In the genomic region with DNA sequence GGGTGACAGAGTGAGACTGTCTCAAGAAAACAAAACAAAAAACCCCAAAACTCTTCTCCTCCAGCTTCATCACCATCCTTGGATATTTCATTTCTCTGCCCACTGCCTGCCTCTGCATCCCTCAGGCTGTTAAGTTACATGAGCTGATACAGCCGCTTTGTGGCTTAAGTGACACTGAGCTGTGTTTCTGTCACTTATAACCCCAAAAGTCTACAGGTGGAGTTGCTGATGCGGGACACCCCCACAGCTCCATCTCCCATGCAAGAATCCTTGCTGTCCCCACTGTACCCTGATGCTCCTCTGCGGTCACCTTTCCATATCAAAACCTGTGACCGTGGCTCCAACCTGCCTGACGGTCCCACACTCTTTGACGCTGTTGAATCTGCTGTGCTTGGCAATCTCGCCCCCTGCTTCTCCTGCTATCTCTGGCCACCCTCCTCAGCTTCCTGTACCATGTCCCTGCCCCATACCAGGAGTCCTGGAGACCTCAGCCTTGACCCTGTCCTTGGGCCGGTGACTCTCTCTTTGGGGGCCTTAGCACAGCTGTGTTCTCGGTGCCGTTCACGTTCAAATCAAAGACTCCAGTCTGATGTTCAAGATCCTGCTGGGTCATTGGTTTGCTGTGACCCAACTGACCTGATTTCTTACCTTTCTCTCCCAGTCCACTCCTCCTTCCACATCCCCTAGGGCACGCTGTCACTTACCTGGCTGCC, we compare ENCODE assay signal across 12 cellular contexts. TPM values are rescaled to one million over a fixed set of nuclear protein-coding genes. Genes with fewer than 3 reads are reported as not detected.
DNase-seq lines count a peak whose midpoint lies in the region; ATAC-seq and TF ChIP-seq lines count a peak whose summit lies in the region.
"Had no signal": no experiment of that assay in that cellular context is flagged by ENCODE, and none has a peak within 500 bp of the region (broad histone marks: within the 10 kb centered on the region; RNA-seq: fewer than 3 reads in every experiment).

No MANE protein-coding gene starts in this region.

- no peaks in the 10 kb centered on the region for H4K20me1 ChIP-seq in OCI-LY3 (ENCODE audit: insufficient read depth, low read length)

- H3K4me3 Mint-ChIP-seq in naive B cell = peak overlapping the region; percentile 74 to 93 (median 86)

- no peak overlapping the region for H2AFZ ChIP-seq in OCI-LY3 (ENCODE audit: low read depth, low read length)
- H2AFZ ChIP-seq: PC-9 had no signal

- H3K4me3 ChIP-seq in GM12864 (ENCODE audit: low read depth, low read length) = peak overlapping the region; percentile 56
- H3K4me3 ChIP-seq in OCI-LY3 (ENCODE audit: low read length) = peak overlapping the region; percentile 24; the same call in 1 of the 2 replicates
- H3K4me3 ChIP-seq: PC-9 had no signal

- H3K27ac Mint-ChIP-seq in naive B cell = peak overlapping the region; percentile 96 to 100 (median 99)

- no peak for TF ChIP-seq CTCF in GM12864 (IDR thresholded peaks at IDR 0.05; ENCODE audit: low read depth, low read length, missing control alignments)
- TF ChIP-seq CTCF in OCI-LY3 (IDR thresholded peaks at IDR 0.05; ENCODE audit: low read depth, low read length) = no peak

- no peaks in the 10 kb centered on the region for H3K79me2 ChIP-seq in OCI-LY3 (ENCODE audit: low read length)

- ATAC-seq in GM19455 (IDR thresholded peaks at IDR 0.05; ENCODE audit: unreplicated experiment) (peak; percentile 6), naive B cell (ENCODE audit: low read depth in 2 of 2) (no peak), GM18517 (IDR thresholded peaks at IDR 0.05; ENCODE audit: unreplicated experiment) (no peak)
- ATAC-seq: sciatic nerve had no signal

- peaks cover 3% of the 10 kb centered on the region for H3K36me3 ChIP-seq in OCI-LY3 (replicated peaks; ENCODE audit: low read depth, low read length)

- H3K9me3 Mint-ChIP-seq in naive B cell = peaks cover 0 to 13% (median 4%) of the 10 kb centered on the region in 7 donors

- H3K27me3 Mint-ChIP-seq in naive B cell = no peaks in the 10 kb centered on the region

- peaks cover 13% of the 10 kb centered on the region for H3K9me3 ChIP-seq in OCI-LY3 (ENCODE audit: insufficient read depth, low read length)

- no peaks in the 10 kb centered on the region for H3K27me3 ChIP-seq in OCI-LY3 (ENCODE audit: low read depth, low read length)

- DNase-seq in GM12864 (ENCODE audit: low read depth) = no peak
- DNase-seq in naive B cell = no peak
- no peak for DNase-seq in GF-D8 (lab: John Stamatoyannopoulos, UW)
- no peak for DNase-seq in NCI-H146 (lab: John Stamatoyannopoulos, UW)
- DNase-seq in NCI-H1694 (lab: John Stamatoyannopoulos, UW) = no peak
- DNase-seq: anterior cingulate cortex, PC-9 had no signal

- peaks cover 67 to 100% (median 92%) of the 10 kb centered on the region in 3 donors for H3K4me1 Mint-ChIP-seq in naive B cell

- peak overlapping the region; percentile 84 for H3K27ac ChIP-seq in OCI-LY3 (ENCODE audit: low read length)
- H3K27ac ChIP-seq: HL-60, PC-9 had no signal

- peak overlapping the region; percentile 15; the same call in 1 of the 2 replicates for H3K9ac ChIP-seq in OCI-LY3 (ENCODE audit: low read length)

- peak overlapping the region; percentile 84 for H3K4me2 ChIP-seq in OCI-LY3 (ENCODE audit: low read length)
- H3K4me2 ChIP-seq: PC-9 had no signal

- peaks cover 42% of the 10 kb centered on the region for H3K4me1 ChIP-seq in OCI-LY3 (ENCODE audit: low read length)

- peaks cover 48 to 56% of the 10 kb centered on the region in 2 donors for H3K36me3 Mint-ChIP-seq in naive B cell

RNA-seq across cellular contexts. Expression of gene HVCN1, which starts 20.3 kb away (rescaled TPM):
- 100 to 1,000 TPM; 654 to 887 (median 845) TPM for polyA plus RNA-seq in naive B cell (ENCODE audit: low read depth in 6 of 6)

RNA-seq across cellular contexts. Expression of gene TCTN1, which starts 54.7 kb away (rescaled TPM):
- 100 to 1,000 TPM in 1 of 6 donors, 10 to 100 TPM in 5; 52.8 to 109 (median 84.3) TPM for polyA plus RNA-seq in naive B cell (ENCODE audit: low read depth in 6 of 6)
